In genomic region chr11:78168539-78169477, GRCh38 we compare ENCODE assay signal across 1 cellular context.
TF ChIP-seq lines count a peak whose summit lies in the region.

No MANE protein-coding gene starts in this region.

TF ChIP-seq in endothelial cell of umbilical vein, 7 proteins besides CTCF, POLR2A, EP300 and RAD21:
- TF ChIP-seq POLR2AphosphoS5 (IDR thresholded peaks at IDR 0.05; ENCODE audit: insufficient read depth, low read depth, low read length) (peak; percentile 40), EZH2 (IDR thresholded peaks at IDR 0.05; ENCODE audit: borderline replicate concordance, low read depth, low read length, severe bottlenecking) (no peak), MAX (IDR thresholded peaks at IDR 0.05; ENCODE audit: insufficient read depth, insufficient read length) (no peak)
